Comparison of ENCODE assay signal across 8 cellular contexts in the genomic region with DNA sequence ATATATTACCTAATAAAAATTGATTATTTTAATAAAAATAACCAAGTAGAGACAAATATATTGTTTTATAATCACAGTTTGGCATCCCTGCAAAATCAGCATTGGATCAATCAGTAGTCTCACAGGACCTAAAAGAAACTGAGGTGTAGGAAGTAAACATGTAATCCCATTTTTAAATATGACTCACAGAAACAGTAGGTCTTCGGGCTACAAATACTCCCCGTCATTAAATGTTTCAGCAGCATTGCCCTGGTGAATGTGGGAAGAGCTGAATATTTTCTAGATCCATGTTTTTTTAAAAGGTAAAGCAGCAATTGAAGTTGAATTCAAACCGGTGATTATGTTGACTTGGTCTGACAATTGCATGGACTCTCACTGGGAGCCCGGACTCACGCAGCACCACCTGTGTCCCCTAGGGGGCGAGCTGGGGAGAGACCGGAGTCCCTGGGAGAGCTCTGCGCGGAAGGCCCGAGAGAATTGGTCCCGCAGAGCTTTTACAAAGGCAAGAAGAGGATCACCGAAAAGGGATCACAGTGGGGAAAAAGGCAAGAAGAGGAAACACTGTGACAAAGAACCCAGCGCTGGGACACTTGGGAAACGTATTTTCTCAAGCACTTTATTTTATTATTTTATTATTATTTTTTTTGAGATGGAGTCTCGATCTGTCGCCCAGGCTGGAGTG. TPM values are rescaled to one million over a fixed set of nuclear protein-coding genes. Genes with fewer than 3 reads are reported as not detected.
DNase-seq lines count a peak whose midpoint lies in the region; ATAC-seq and TF ChIP-seq lines count a peak whose summit lies in the region.

No MANE protein-coding gene starts in this region.

- no peaks in the 10 kb centered on the region for H4K20me1 ChIP-seq in BLaER1 treated with 17β-estradiol and CSF1 and Interleukin-3, amounts not matched to agents 10 nM and 100 nM

- peak; percentile 50 for ATAC-seq in GM19328 (IDR thresholded peaks at IDR 0.05; ENCODE audit: unreplicated experiment)
- ATAC-seq in aorta (ENCODE audit: low FRiP score), result peak; percentile 94

- H3K4me1 Mint-ChIP-seq in activated naive CD4-positive, alpha-beta T cell treated with anti-CD3 and anti-CD28 coated beads, Interleukin-2, amount 50 U/mL, for 24 hours, result peaks cover 78% of the 10 kb centered on the region

- H3K27ac ChIP-seq in BLaER1 treated with 17β-estradiol and CSF1 and Interleukin-3, amounts not matched to agents 10 nM and 100 nM, result peak overlapping the region in 10 of 11 experiments; percentile 53 to 100 (median 100); a peak in 18 of 22 replicates
- H3K27ac ChIP-seq in prostate gland, result no peak overlapping the region
- H3K27ac ChIP-seq in aorta (ENCODE audit: low read depth in 1 of 2, low read length in 2 of 2), result no peak overlapping the region

- H3K4me3 Mint-ChIP-seq in activated naive CD4-positive, alpha-beta T cell treated with anti-CD3 and anti-CD28 coated beads, Interleukin-2, amount 50 U/mL, for 24 hours, result peak overlapping the region; percentile 63

- H3K9ac ChIP-seq in BLaER1 treated with 17β-estradiol and CSF1 and Interleukin-3, amounts not matched to agents 10 nM and 100 nM, result peak overlapping the region in 7 of 11 experiments; percentile 30 to 55 (median 45); a peak in 12 of 22 replicates

- peak overlapping the region in 1 of 10 experiments; percentile 14; a peak in 1 of 20 replicates for H3K4me3 ChIP-seq in BLaER1 treated with 17β-estradiol and CSF1 and Interleukin-3, amounts not matched to agents 10 nM and 100 nM
- no peak overlapping the region for H3K4me3 ChIP-seq in prostate gland
- H3K4me3 ChIP-seq in aorta (ENCODE audit: low read length in 2 of 2), result no peak overlapping the region

- H3K9me3 ChIP-seq in BLaER1 treated with 17β-estradiol and CSF1 and Interleukin-3, amounts not matched to agents 10 nM and 100 nM (replicated peaks in 1 of 11), result no peaks in the 10 kb centered on the region; a peak in 2 of 22 replicates
- H3K9me3 ChIP-seq in prostate gland (no peaks in the 10 kb centered on the region), aorta (ENCODE audit: control insufficient read depth, low read length) (no peaks in the 10 kb centered on the region)

- peak overlapping the region; percentile 5 to 96 (median 76); a peak in 20 of 22 replicates for H3K4me2 ChIP-seq in BLaER1 treated with 17β-estradiol and CSF1 and Interleukin-3, amounts not matched to agents 10 nM and 100 nM

- H3K27me3 Mint-ChIP-seq in activated naive CD4-positive, alpha-beta T cell treated with anti-CD3 and anti-CD28 coated beads, Interleukin-2, amount 50 U/mL, for 24 hours, result no peaks in the 10 kb centered on the region

- no peaks in the 10 kb centered on the region for H3K9me3 Mint-ChIP-seq in activated naive CD4-positive, alpha-beta T cell treated with anti-CD3 and anti-CD28 coated beads, Interleukin-2, amount 50 U/mL, for 24 hours

- H3K36me3 Mint-ChIP-seq in activated naive CD4-positive, alpha-beta T cell treated with anti-CD3 and anti-CD28 coated beads, Interleukin-2, amount 50 U/mL, for 24 hours, result no peaks in the 10 kb centered on the region

- no peak for TF ChIP-seq POLR2A in prostate gland (IDR thresholded peaks at IDR 0.05)

- peak; percentile 65 to 85 (median 78) for TF ChIP-seq CTCF in prostate gland (IDR thresholded peaks at IDR 0.05)

- TF ChIP-seq RAD21 in Ishikawa (IDR thresholded peaks at IDR 0.05; ENCODE audit: low read depth), result peak; percentile 70

- 26% methylated on average over 16 of the region's 16 CpGs for WGBS in prostate gland
- 19 to 21% methylated on average over 16 of the region's 16 CpGs for WGBS in aorta, 2 donors

- no peaks in the 10 kb centered on the region for H3K27me3 ChIP-seq in BLaER1 treated with 17β-estradiol and CSF1 and Interleukin-3, amounts not matched to agents 10 nM and 100 nM
- H3K27me3 ChIP-seq in prostate gland (replicated peaks; ENCODE audit: insufficient read depth) (no peaks in the 10 kb centered on the region), aorta (ENCODE audit: control insufficient read depth in 1 of 2, insufficient read depth in 2 of 2, low read length in 1 of 2) (no peaks in the 10 kb centered on the region)

- TF ChIP-seq EP300 in Ishikawa (IDR thresholded peaks at IDR 0.05; ENCODE audit: borderline replicate concordance), result no peak

- peak; percentile 51 for DNase-seq in SW480 (ENCODE audit: low spot score)
- peak; percentile 51 to 96 (median 89) for DNase-seq in head of caudate nucleus
- DNase-seq in prostate gland (ENCODE audit: low spot score), result peak; percentile 86
- peak; percentile 93 to 96 for DNase-seq in aorta

- H3K27ac Mint-ChIP-seq in activated naive CD4-positive, alpha-beta T cell treated with anti-CD3 and anti-CD28 coated beads, Interleukin-2, amount 50 U/mL, for 24 hours, result peak overlapping the region; percentile 85

- intact Hi-C loops in head of caudate nucleus (cut with DNase I) (no loop called here), prostate gland (cut with DNase I) (loop anchor here (5.0 kb wide), 1 partner anchor 110 kb away; a partner anchor contains a TSS), aorta (cut with DNase I) (loop anchor here in 1 of 2 donors (2.0 kb wide), 1 partner anchor 114 kb away; no protein-coding TSS in a partner anchor)

- H3K4me1 ChIP-seq in BLaER1 treated with 17β-estradiol and CSF1 and Interleukin-3, amounts not matched to agents 10 nM and 100 nM, result peaks cover 56 to 100% (median 96%) of the 10 kb centered on the region in 10 experiments
- no peaks in the 10 kb centered on the region for H3K4me1 ChIP-seq in prostate gland (replicated peaks)
- H3K4me1 ChIP-seq in aorta (ENCODE audit: control insufficient read depth in 1 of 2, insufficient read depth in 2 of 2, low read length in 2 of 2), result no peaks in the 10 kb centered on the region

- H3K36me3 ChIP-seq in BLaER1 treated with 17β-estradiol and CSF1 and Interleukin-3, amounts not matched to agents 10 nM and 100 nM, result 0 out of 22 replicates have a peak, but pooled peaks cover 0 to 7% (median 0%) of the 10 kb centered on the region in 11 experiments
- H3K36me3 ChIP-seq in prostate gland, result no peaks in the 10 kb centered on the region
- no peaks in the 10 kb centered on the region for H3K36me3 ChIP-seq in aorta (ENCODE audit: control insufficient read depth in 1 of 2, insufficient read depth in 2 of 2, low read length in 1 of 2)

TF ChIP-seq in Ishikawa, 13 proteins besides CTCF, POLR2A, EP300 and RAD21:
- TF ChIP-seq EGR1 (IDR thresholded peaks at IDR 0.05), result no peak
- TF ChIP-seq TEAD4 (IDR thresholded peaks at IDR 0.05), result no peak
- TF ChIP-seq CREB1 (IDR thresholded peaks at IDR 0.05; ENCODE audit: low read depth), result no peak
- TF ChIP-seq CEBPB (IDR thresholded peaks at IDR 0.05), result no peak
- no peak for TF ChIP-seq NFIC (IDR thresholded peaks at IDR 0.05)
- TF ChIP-seq, protein P1, sequence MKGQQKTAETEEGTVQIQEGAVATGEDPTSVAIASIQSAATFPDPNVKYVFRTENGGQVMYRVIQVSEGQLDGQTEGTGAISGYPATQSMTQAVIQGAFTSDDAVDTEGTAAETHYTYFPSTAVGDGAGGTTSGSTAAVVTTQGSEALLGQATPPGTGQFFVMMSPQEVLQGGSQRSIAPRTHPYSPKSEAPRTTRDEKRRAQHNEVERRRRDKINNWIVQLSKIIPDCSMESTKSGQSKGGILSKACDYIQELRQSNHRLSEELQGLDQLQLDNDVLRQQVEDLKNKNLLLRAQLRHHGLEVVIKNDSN (IDR thresholded peaks at IDR 0.05), result no peak
- no peak for TF ChIP-seq YY1 (IDR thresholded peaks at IDR 0.05; ENCODE audit: low read depth)
- no peak for TF ChIP-seq ZBTB7A (IDR thresholded peaks at IDR 0.05; ENCODE audit: low read depth)
- TF ChIP-seq, protein P2, sequence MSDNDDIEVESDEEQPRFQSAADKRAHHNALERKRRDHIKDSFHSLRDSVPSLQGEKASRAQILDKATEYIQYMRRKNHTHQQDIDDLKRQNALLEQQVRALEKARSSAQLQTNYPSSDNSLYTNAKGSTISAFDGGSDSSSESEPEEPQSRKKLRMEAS (IDR thresholded peaks at IDR 0.05), result no peak
- TF ChIP-seq TAF1 (IDR thresholded peaks at IDR 0.05; ENCODE audit: low read depth), result no peak
- TF ChIP-seq, protein P3, sequence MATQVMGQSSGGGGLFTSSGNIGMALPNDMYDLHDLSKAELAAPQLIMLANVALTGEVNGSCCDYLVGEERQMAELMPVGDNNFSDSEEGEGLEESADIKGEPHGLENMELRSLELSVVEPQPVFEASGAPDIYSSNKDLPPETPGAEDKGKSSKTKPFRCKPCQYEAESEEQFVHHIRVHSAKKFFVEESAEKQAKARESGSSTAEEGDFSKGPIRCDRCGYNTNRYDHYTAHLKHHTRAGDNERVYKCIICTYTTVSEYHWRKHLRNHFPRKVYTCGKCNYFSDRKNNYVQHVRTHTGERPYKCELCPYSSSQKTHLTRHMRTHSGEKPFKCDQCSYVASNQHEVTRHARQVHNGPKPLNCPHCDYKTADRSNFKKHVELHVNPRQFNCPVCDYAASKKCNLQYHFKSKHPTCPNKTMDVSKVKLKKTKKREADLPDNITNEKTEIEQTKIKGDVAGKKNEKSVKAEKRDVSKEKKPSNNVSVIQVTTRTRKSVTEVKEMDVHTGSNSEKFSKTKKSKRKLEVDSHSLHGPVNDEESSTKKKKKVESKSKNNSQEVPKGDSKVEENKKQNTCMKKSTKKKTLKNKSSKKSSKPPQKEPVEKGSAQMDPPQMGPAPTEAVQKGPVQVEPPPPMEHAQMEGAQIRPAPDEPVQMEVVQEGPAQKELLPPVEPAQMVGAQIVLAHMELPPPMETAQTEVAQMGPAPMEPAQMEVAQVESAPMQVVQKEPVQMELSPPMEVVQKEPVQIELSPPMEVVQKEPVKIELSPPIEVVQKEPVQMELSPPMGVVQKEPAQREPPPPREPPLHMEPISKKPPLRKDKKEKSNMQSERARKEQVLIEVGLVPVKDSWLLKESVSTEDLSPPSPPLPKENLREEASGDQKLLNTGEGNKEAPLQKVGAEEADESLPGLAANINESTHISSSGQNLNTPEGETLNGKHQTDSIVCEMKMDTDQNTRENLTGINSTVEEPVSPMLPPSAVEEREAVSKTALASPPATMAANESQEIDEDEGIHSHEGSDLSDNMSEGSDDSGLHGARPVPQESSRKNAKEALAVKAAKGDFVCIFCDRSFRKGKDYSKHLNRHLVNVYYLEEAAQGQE (IDR thresholded peaks at IDR 0.05; ENCODE audit: low read depth), result no peak
- no peak for TF ChIP-seq FOXM1 (IDR thresholded peaks at IDR 0.05; ENCODE audit: borderline replicate concordance, low read depth)
- TF ChIP-seq TCF12 (IDR thresholded peaks at IDR 0.05; ENCODE audit: low read depth), result no peak

RNA-seq across cellular contexts. Expression of a gene that starts 17.2 kb away (rescaled TPM):
- total RNA-seq in prostate gland, result 10 to 100 TPM; 44.2 to 45.8 TPM
- 10 to 100 TPM; 46.9 to 60.0 TPM for total RNA-seq in aorta
- 10 to 100 TPM; 16.3 to 28.9 TPM for polyA plus RNA-seq in aorta

Comparison
In these comparisons a context has a peak if more than half of its experiments do, and no peak if none do; other contexts are left out.
1. H3K27ac ChIP-seq: peak in BLaER1 treated with 17β-estradiol and CSF1 and Interleukin-3, amounts not matched to agents 10 nM and 100 nM (10 of 11); none in prostate gland (0 of 2) and aorta (0 of 2).
2. Peak in every context shown above with its lines, with median percentiles within 50 percentile points of each other: DNase-seq.